Comparison of ENCODE assay signal across 14 cellular contexts in the genomic region with DNA sequence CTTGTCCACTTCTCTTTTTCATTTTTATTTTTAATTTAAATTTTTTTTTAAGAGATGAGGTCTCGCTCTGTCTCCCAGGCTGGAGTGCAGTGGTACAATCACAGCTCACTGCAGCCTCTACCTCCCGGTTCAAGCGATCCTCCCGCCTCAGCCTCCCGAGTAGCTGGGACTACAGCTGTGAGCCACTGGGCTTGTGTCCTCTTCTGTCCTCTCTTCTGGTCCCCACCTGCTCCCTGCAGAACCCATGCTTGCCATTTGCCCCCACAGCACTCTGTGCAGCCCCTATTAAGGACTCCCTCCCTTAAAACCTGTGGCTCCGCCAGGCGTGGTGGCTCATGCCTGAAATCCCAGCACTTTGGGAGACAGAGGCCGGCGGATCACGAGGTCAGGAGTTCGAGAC. TPM values are rescaled to one million over a fixed set of nuclear protein-coding genes. Genes with fewer than 3 reads are reported as not detected.
DNase-seq lines count a peak whose midpoint lies in the region; ATAC-seq, FAIRE-seq and TF ChIP-seq lines count a peak whose summit lies in the region.
"Had no signal": no experiment of that assay in that cellular context is flagged by ENCODE, and none has a peak within 500 bp of the region (broad histone marks: within the 10 kb centered on the region; RNA-seq: fewer than 3 reads in every experiment).

No MANE protein-coding gene starts in this region.

- H3K79me2 ChIP-seq in HepG2 (ENCODE audit: insufficient read depth, low read length): no peaks in the 10 kb centered on the region

- no peaks in the 10 kb centered on the region for H3K9me3 ChIP-seq in HepG2 (ENCODE audit: low read length)
- H3K9me3 ChIP-seq in right lobe of liver: no peaks in the 10 kb centered on the region
- H3K9me3 ChIP-seq in vagina: no peaks in the 10 kb centered on the region
- H3K9me3 ChIP-seq: Caco-2, prostate gland had no signal

- H3K4me3 ChIP-seq in HepG2 (replicated peaks in 1 of 3; ENCODE audit: insufficient read depth in 1 of 3, low read depth in 2 of 3, low read length in 3 of 3) (peak overlapping the region; percentile 45 to 72 (median 55); a peak in 4 of 6 replicates), right lobe of liver (peak overlapping the region in 1 of 3 donors; percentile 30), epithelial cell of proximal tubule (ENCODE audit: low read depth, low read length) (peak overlapping the region; percentile 39), vagina (peak overlapping the region; percentile 6 to 29)
- H3K4me3 ChIP-seq: prostate gland had no signal

- no peak for FAIRE-seq in HepG2 (lab: Jason Lieb, UNC)
- FAIRE-seq: GM19239 had no signal

- H3K27me3 Mint-ChIP-seq in osteocyte (ENCODE audit: unreplicated experiment): no peaks in the 10 kb centered on the region
- H3K27me3 Mint-ChIP-seq: activated T-helper 17 cell treated with anti-CD3 and anti-CD28 coated beads, Interleukin-2, amount 50 U/mL, for 72 hours had no signal

- H4K20me1 ChIP-seq in HepG2 (ENCODE audit: insufficient read depth, low read length): no peaks in the 10 kb centered on the region

- TF ChIP-seq POLR2A in HepG2 (IDR thresholded peaks at IDR 0.05; ENCODE audit: insufficient read depth in 1 of 2, low read depth in 2 of 2, low read length in 2 of 2): no peak
- no peak for TF ChIP-seq POLR2A in right lobe of liver (IDR thresholded peaks at IDR 0.05)
- TF ChIP-seq POLR2A in vagina (IDR thresholded peaks at IDR 0.05): no peak

- peak overlapping the region; percentile 62 for H3K9ac ChIP-seq in HepG2 (ENCODE audit: insufficient read depth, low read depth, low read length)

- no peaks in the 10 kb centered on the region for H3K9me3 Mint-ChIP-seq in osteocyte (ENCODE audit: unreplicated experiment)
- H3K9me3 Mint-ChIP-seq: activated T-helper 17 cell treated with anti-CD3 and anti-CD28 coated beads, Interleukin-2, amount 50 U/mL, for 72 hours had no signal

- peak overlapping the region; percentile 10 for H3K4me3 Mint-ChIP-seq in osteocyte (ENCODE audit: unreplicated experiment)
- H3K4me3 Mint-ChIP-seq: activated CD8-positive, alpha-beta T cell treated with anti-CD3 and anti-CD28 coated beads, Interleukin-2, amount 10 ng/mL, durations not matched to agents 7 days and 5 days; activated T-helper 17 cell treated with anti-CD3 and anti-CD28 coated beads, Interleukin-2, amount 50 U/mL, for 72 hours had no signal

- BruUV-seq in HepG2 (replicated peaks; lab: Mats Ljungman, UMichigan): TSS peak; percentile 50

- H3K36me3 Mint-ChIP-seq in osteocyte (ENCODE audit: unreplicated experiment): no peaks in the 10 kb centered on the region

- H3K27me3 ChIP-seq in HepG2 (ENCODE audit: control insufficient read depth in 1 of 2, insufficient read depth in 2 of 2, low read length in 2 of 2) (peaks cover 0 to 17% of the 10 kb centered on the region in 2 experiments; a peak in 2 of 5 replicates), right lobe of liver (no peaks in the 10 kb centered on the region), vagina (no peaks in the 10 kb centered on the region)

- DNase-seq in HepG2 (ENCODE audit: low spot score): no peak
- DNase-seq in right lobe of liver: no peak
- no peak for DNase-seq in epithelial cell of proximal tubule (ENCODE audit: low read depth)
- no peak for DNase-seq in osteocyte (ENCODE audit: extremely low spot score, unreplicated experiment)
- DNase-seq in vagina (ENCODE audit: extremely low spot score in 2 of 2): no peak
- no peak for DNase-seq in NK-92 (lab: John Stamatoyannopoulos, UW; ENCODE audit: unreplicated experiment)
- DNase-seq in activated effector memory CD4-positive, alpha-beta T cell treated with Interleukin-2 at 50 U/mL for 16 hours: no peak
- DNase-seq: activated CD8-positive, alpha-beta T cell treated with anti-CD3 and anti-CD28 coated beads, Interleukin-2, amount 10 ng/mL, durations not matched to agents 7 days and 5 days; Caco-2; GF-D8 had no signal

- TF ChIP-seq EP300 in HepG2 (IDR thresholded peaks at IDR 0.05; ENCODE audit: low read depth in 2 of 2, low read length in 2 of 2) (no peak), HepG2 (CRISPR knock-in tag; IDR thresholded peaks at IDR 0.05; ENCODE audit: borderline replicate concordance) (no peak)

- H3K27ac Mint-ChIP-seq in osteocyte (ENCODE audit: unreplicated experiment): no peak overlapping the region
- H3K27ac Mint-ChIP-seq: activated CD8-positive, alpha-beta T cell treated with anti-CD3 and anti-CD28 coated beads, Interleukin-2, amount 10 ng/mL, durations not matched to agents 7 days and 5 days; activated T-helper 17 cell treated with anti-CD3 and anti-CD28 coated beads, Interleukin-2, amount 50 U/mL, for 72 hours had no signal

- in situ Hi-C loops in HepG2 (cut with HindIII; ENCODE audit: extremely low pct_ligation_motif_present, low pct_unique_long_range_greater_than_20kb): no loop called here

- POLR2A ChIA-PET in HepG2 (lab: Yijun Ruan, JAX): interaction anchor here (0.8 to 1.8 kb wide), 6 partner anchors 10 to 99 kb away, joined by 3 to 5 read pairs (median 4); no protein-coding TSS in a partner anchor

- no peak overlapping the region for H2AFZ ChIP-seq in HepG2 (ENCODE audit: low read length)

- ATAC-seq in HepG2 (no peak), right lobe of liver (no peak), GM21360 (IDR thresholded peaks at IDR 0.05; ENCODE audit: unreplicated experiment) (no peak)
- ATAC-seq: activated CD8-positive, alpha-beta T cell treated with anti-CD3 and anti-CD28 coated beads, Interleukin-2, amount 10 ng/mL, durations not matched to agents 7 days and 5 days; activated T-helper 17 cell treated with anti-CD3 and anti-CD28 coated beads, Interleukin-2, amount 50 U/mL, for 72 hours had no signal

- H3K4me1 Mint-ChIP-seq in osteocyte (ENCODE audit: unreplicated experiment): peaks cover 17% of the 10 kb centered on the region
- H3K4me1 Mint-ChIP-seq: activated T-helper 17 cell treated with anti-CD3 and anti-CD28 coated beads, Interleukin-2, amount 50 U/mL, for 72 hours had no signal

- 29% methylated on average over 11 of the region's 11 CpGs for WGBS in HepG2 (ENCODE audit: low lambda C conversion rate)
- WGBS in right lobe of liver (ENCODE audit: insufficient coverage, low coverage, low lambda C conversion rate, missing lambda C conversion rate): 82% methylated on average over 7 of the region's 11 CpGs

- peak overlapping the region; percentile 58 for H3K27ac ChIP-seq in HepG2 (ENCODE audit: extremely low read length, insufficient read depth, low read length)
- H3K27ac ChIP-seq in right lobe of liver: no peak overlapping the region
- H3K27ac ChIP-seq in vagina: peak overlapping the region; percentile 56

- CTCF ChIA-PET in HepG2 (lab: Yijun Ruan, JAX; ENCODE audit: low intra/inter-chr PET ratio, low total read pairs): no interaction called here

- intact Hi-C loops in HepG2 (cut with micrococcal nuclease; ENCODE audit: unreplicated experiment): no loop called here
- intact Hi-C loops in right lobe of liver (cut with DNase I): no loop called here
- intact Hi-C loops in vagina (cut with DNase I): no loop called here

- no peak for TF ChIP-seq CTCF in HepG2 (CRISPR knock-in tag; IDR thresholded peaks at IDR 0.05)
- TF ChIP-seq CTCF in right lobe of liver (IDR thresholded peaks at IDR 0.05): no peak
- TF ChIP-seq CTCF in epithelial cell of proximal tubule (conservative IDR thresholded peaks at IDR 0.05; ENCODE audit: low read depth, low read length): no peak
- no peak for TF ChIP-seq CTCF in osteocyte (IDR thresholded peaks at IDR 0.05)
- TF ChIP-seq CTCF in vagina (IDR thresholded peaks at IDR 0.05): no peak

- H3K4me1 ChIP-seq in HepG2 (ENCODE audit: insufficient read depth, low read length) (peaks cover 67% of the 10 kb centered on the region), right lobe of liver (no peaks in the 10 kb centered on the region), vagina (peaks cover 12% of the 10 kb centered on the region)
- H3K4me1 ChIP-seq: Caco-2, prostate gland had no signal

- peak overlapping the region; percentile 93 for H3K4me2 ChIP-seq in HepG2 (ENCODE audit: low read depth, low read length)

- TF ChIP-seq RAD21 in HepG2 (CRISPR knock-in tag; IDR thresholded peaks at IDR 0.05): no peak

- H3K36me3 ChIP-seq in HepG2 (replicated peaks in 1 of 2; ENCODE audit: control insufficient read depth in 1 of 2, insufficient read depth in 2 of 2, low read length in 2 of 2) (no peaks in the 10 kb centered on the region), right lobe of liver (no peaks in the 10 kb centered on the region), vagina (no peaks in the 10 kb centered on the region)
- H3K36me3 ChIP-seq: prostate gland had no signal

RNA-seq across cellular contexts. Expression of a gene that starts 9.1 kb away (rescaled TPM):
- total RNA-seq in HepG2 (2016; rRNA removed; fragmentation: Illumina TruSeq; extraction: Trizol) (0.87 and 2.2 TPM in 2 replicates), right lobe of liver (under 1 TPM in 2 of 6 experiments, not detected in 4; 0.09 to 0.27 TPM), epithelial cell of proximal tubule (1.8 and 4.0 TPM in 2 replicates), osteocyte (1.8 and 1.9 TPM in 2 replicates), vagina (1.7 TPM)
- 0.88 and 1.5 TPM in 2 replicates for total RNA-seq in HepG2 (2016; cell fraction: cytosol; rRNA removed; fragmentation: Illumina TruSeq; extraction: Trizol; ENCODE audit: low read depth)
- 1.0 and 2.2 TPM in 2 replicates for total RNA-seq in HepG2 (2016; cell fraction: insoluble cytoplasmic fraction; rRNA removed; fragmentation: Illumina TruSeq; extraction: Trizol)
- 2.2 and 2.9 TPM in 2 replicates for total RNA-seq in HepG2 (2016; cell fraction: membrane; rRNA removed; fragmentation: Illumina TruSeq; extraction: Trizol)
- 1.5 and 1.7 TPM in 2 replicates for total RNA-seq in HepG2 (2016; cell fraction: nucleus; rRNA removed; fragmentation: Illumina TruSeq; extraction: Trizol)
- polyA plus RNA-seq in HepG2 (2011; rRNA removed): 0.53 and 0.94 TPM in 2 replicates
- polyA plus RNA-seq in HepG2 (2011; cell fraction: cytosol; rRNA removed): 0.90 and 1.4 TPM in 2 replicates
- 1.0 and 1.3 TPM in 2 replicates for polyA plus RNA-seq in HepG2 (2011; cell fraction: nucleus; rRNA removed)
- 0.43 and 0.53 TPM in 2 replicates for polyA plus RNA-seq in HepG2 (2012)
- polyA plus RNA-seq in HepG2 (2016; cell fraction: cytosol; fragmentation: Illumina TruSeq; extraction: Trizol; ENCODE audit: low read depth): 0.84 and 1.2 TPM in 2 replicates
- 0.85 and 1.4 TPM in 2 replicates for polyA plus RNA-seq in HepG2 (2016; cell fraction: insoluble cytoplasmic fraction; fragmentation: Illumina TruSeq; extraction: Trizol; ENCODE audit: low read depth)
- 1.8 and 2.0 TPM in 2 replicates for polyA plus RNA-seq in HepG2 (2016; cell fraction: membrane; fragmentation: Illumina TruSeq; extraction: Trizol; ENCODE audit: low read depth)
- polyA plus RNA-seq in HepG2 (2016; cell fraction: nucleus; fragmentation: Illumina TruSeq; extraction: Trizol; ENCODE audit: insufficient read depth, low read depth): 2.1 and 2.2 TPM in 2 replicates
- polyA minus RNA-seq in HepG2 (2011; rRNA and poly(A)+ RNA removed; ENCODE audit: low replicate concordance): 0.54 and 5.2 TPM in 2 replicates
- polyA minus RNA-seq in HepG2 (2011; cell fraction: cytosol; rRNA and poly(A)+ RNA removed): 1.2 and 1.4 TPM in 2 replicates
- polyA minus RNA-seq in HepG2 (2011; cell fraction: nucleus; rRNA and poly(A)+ RNA removed): 1.5 and 2.3 TPM in 2 replicates
- total RNA-seq: activated T-helper 17 cell treated with anti-CD3 and anti-CD28 coated beads, Interleukin-2, amount 50 U/mL, for 72 hours had no signal

Comparison
In these comparisons a context has a peak if more than half of its experiments do, and no peak if none do; other contexts are left out.
1. H3K27ac ChIP-seq: peak in HepG2 (single experiment) and vagina (single experiment); none in right lobe of liver (0 of 3).